ENCODE assay signal across 25 cellular contexts in genomic region chr10:100901051-100901450, GRCh38.
"Had no signal": no experiment of that assay in that cellular context is flagged by ENCODE, and none has a peak within 500 bp of the region (broad histone marks: within the 10 kb centered on the region; RNA-seq: fewer than 3 reads in every experiment).

No MANE protein-coding gene starts in this region.

- H2AFZ ChIP-seq: parathyroid adenoma had no signal

- H3K27ac ChIP-seq: gastrocnemius medialis, neutrophil, parathyroid adenoma, sigmoid colon, skin epidermis, spleen, thoracic aorta, tibial nerve, upper lobe of left lung had no signal

- H3K27me3 ChIP-seq: upper lobe of left lung had no signal

- H3K9me3 ChIP-seq: gastrocnemius medialis, neutrophil, sigmoid colon, spleen, thoracic aorta, tibial nerve, upper lobe of left lung had no signal

- DNase-seq: cerebellar nuclear complex; cortex of kidney; effector memory CD8-positive, alpha-beta T cell; gastrocnemius medialis; naive thymus-derived CD4-positive, alpha-beta T cell; nephron progenitor cell; right cardiac atrium; sigmoid colon; spleen; stimulated activated CD4-positive, alpha-beta T cell treated with anti-CD3 and anti-CD28 coated beads, Interleukin-4, amount 100 ng/mL, for 4 hours; stimulated activated naive B cell treated with anti-CD40 and anti-IgM and Interleukin-4, amounts not matched to agents 10 μg/mL and 1 μg/mL and 100 μg/mL, for 72 hours; upper lobe of left lung had no signal

- H3K36me3 ChIP-seq: gastrocnemius medialis, neutrophil, sigmoid colon, spleen, thoracic aorta, tibial nerve, upper lobe of left lung had no signal

- H3K79me2 ChIP-seq: parathyroid adenoma had no signal

- H3K4me1 ChIP-seq: gastrocnemius medialis, parathyroid adenoma, sigmoid colon, spleen, tibial nerve, upper lobe of left lung had no signal

- H3K27ac Mint-ChIP-seq: effector memory CD8-positive, alpha-beta T cell; memory B cell; naive thymus-derived CD4-positive, alpha-beta T cell; nephron progenitor cell; progenitor cell of endocrine pancreas; stimulated activated naive B cell treated with anti-CD40 and anti-IgM and Interleukin-4, amounts not matched to agents 10 μg/mL and 1 μg/mL and 100 μg/mL, for 72 hours; stimulated activated naive CD8-positive, alpha-beta T cell treated with anti-CD3 and anti-CD28 coated beads, Interleukin-15, Interleukin-2, amounts not matched to agents 100 ng/mL and 50 ng/mL, for 24 hours had no signal

- H3K9ac ChIP-seq: parathyroid adenoma had no signal

- H3K36me3 Mint-ChIP-seq: memory B cell; naive thymus-derived CD4-positive, alpha-beta T cell; stimulated activated naive B cell treated with anti-CD40 and anti-IgM and Interleukin-4, amounts not matched to agents 10 μg/mL and 1 μg/mL and 100 μg/mL, for 72 hours had no signal

- H3K4me3 Mint-ChIP-seq: effector memory CD8-positive, alpha-beta T cell; memory B cell; naive thymus-derived CD4-positive, alpha-beta T cell; nephron progenitor cell; stimulated activated naive B cell treated with anti-CD40 and anti-IgM and Interleukin-4, amounts not matched to agents 10 μg/mL and 1 μg/mL and 100 μg/mL, for 72 hours; stimulated activated naive CD8-positive, alpha-beta T cell treated with anti-CD3 and anti-CD28 coated beads, Interleukin-15, Interleukin-2, amounts not matched to agents 100 ng/mL and 50 ng/mL, for 24 hours had no signal

- H3K4me1 Mint-ChIP-seq: memory B cell; naive thymus-derived CD4-positive, alpha-beta T cell had no signal

- FAIRE-seq: endometrium, keratinocyte, urothelium cell line had no signal

- H3K4me3 ChIP-seq: gastrocnemius medialis, lung, sigmoid colon, skin epidermis, spleen, thoracic aorta, tibial nerve, upper lobe of left lung had no signal

- ATAC-seq: effector memory CD8-positive, alpha-beta T cell; gastrocnemius medialis; left lobe of liver; naive thymus-derived CD4-positive, alpha-beta T cell; right cardiac atrium; stimulated activated naive B cell treated with anti-CD40 and anti-IgM and Interleukin-4, amounts not matched to agents 10 μg/mL and 1 μg/mL and 100 μg/mL, for 72 hours had no signal

- H3K9me3 Mint-ChIP-seq: effector memory CD8-positive, alpha-beta T cell; memory B cell; naive thymus-derived CD4-positive, alpha-beta T cell; nephron progenitor cell; stimulated activated naive B cell treated with anti-CD40 and anti-IgM and Interleukin-4, amounts not matched to agents 10 μg/mL and 1 μg/mL and 100 μg/mL, for 72 hours; stimulated activated naive CD8-positive, alpha-beta T cell treated with anti-CD3 and anti-CD28 coated beads, Interleukin-15, Interleukin-2, amounts not matched to agents 100 ng/mL and 50 ng/mL, for 24 hours had no signal
